In genomic region chr19:29617336-29618266, GRCh38 we compare ENCODE assay signal across 30 cellular contexts. TPM values are rescaled to one million over a fixed set of nuclear protein-coding genes. Genes with fewer than 3 reads are reported as not detected.
DNase-seq lines count a peak whose midpoint lies in the region; ATAC-seq and TF ChIP-seq lines count a peak whose summit lies in the region.
"Had no signal": no experiment of that assay in that cellular context is flagged by ENCODE, and none has a peak within 500 bp of the region (broad histone marks: within the 10 kb centered on the region; RNA-seq: fewer than 3 reads in every experiment).

No MANE protein-coding gene starts in this region.

- peaks cover 27% of the 10 kb centered on the region for H3K36me3 Mint-ChIP-seq in activated T-helper 1 cell treated with anti-CD3 and anti-CD28 coated beads, Interleukin-12 subunit alpha, Interleukin-12 subunit beta, Interleukin-2, Interleukin-4 antibody, amounts not matched to agents 30 ng/mL and 10 ng/mL and 1 ng/mL, durations not matched to agents 14 hours and 24 hours and 36 hours (ENCODE audit: low read depth)
- peaks cover 19% of the 10 kb centered on the region for H3K36me3 Mint-ChIP-seq in memory B cell
- H3K36me3 Mint-ChIP-seq in naive thymus-derived CD4-positive, alpha-beta T cell: peaks cover 9 to 32% (median 15%) of the 10 kb centered on the region in 5 donors

- H3K9ac ChIP-seq in SK-N-SH: no peak overlapping the region
- no peak overlapping the region for H3K9ac ChIP-seq in BLaER1 treated with 17β-estradiol and CSF1 and Interleukin-3, amounts not matched to agents 10 nM and 100 nM

- peaks cover 1 to 32% of the 10 kb centered on the region in 2 experiments for H3K36me3 ChIP-seq in SK-N-SH (replicated peaks in 1 of 2; ENCODE audit: control insufficient read depth in 1 of 2, insufficient read depth in 2 of 2, low read length in 1 of 2)
- peaks cover 31 to 45% (median 43%) of the 10 kb centered on the region in 11 experiments for H3K36me3 ChIP-seq in BLaER1 treated with 17β-estradiol and CSF1 and Interleukin-3, amounts not matched to agents 10 nM and 100 nM
- peaks cover 0 to 46% (median 11%) of the 10 kb centered on the region in 3 experiments for H3K36me3 ChIP-seq in naive thymus-derived CD4-positive, alpha-beta T cell (ENCODE audit: control insufficient read depth in 2 of 3, insufficient read depth in 3 of 3, low read length in 3 of 3)
- H3K36me3 ChIP-seq: ovary, uterus had no signal

- H3K4me3 ChIP-seq in SK-N-SH (ENCODE audit: low read depth in 2 of 2, low read length in 1 of 2): no peak overlapping the region
- no peak overlapping the region for H3K4me3 ChIP-seq in BLaER1 treated with 17β-estradiol and CSF1 and Interleukin-3, amounts not matched to agents 10 nM and 100 nM
- no peak overlapping the region for H3K4me3 ChIP-seq in naive thymus-derived CD4-positive, alpha-beta T cell (ENCODE audit: low read length)
- H3K4me3 ChIP-seq: dorsolateral prefrontal cortex, esophagus squamous epithelium, ovary, skin epidermis, testis, uterus had no signal

- TF ChIP-seq RAD21 in SK-N-SH (IDR thresholded peaks at IDR 0.05; ENCODE audit: low read length): no peak

- H3K27me3 ChIP-seq in SK-N-SH (ENCODE audit: insufficient read depth): no peaks in the 10 kb centered on the region; the same call in 1 of the 2 replicates
- H3K27me3 ChIP-seq in BLaER1 treated with 17β-estradiol and CSF1 and Interleukin-3, amounts not matched to agents 10 nM and 100 nM: no peaks in the 10 kb centered on the region
- H3K27me3 ChIP-seq in naive thymus-derived CD4-positive, alpha-beta T cell (ENCODE audit: control insufficient read depth in 2 of 2, insufficient read depth in 2 of 2, low read length in 2 of 2): no peaks in the 10 kb centered on the region
- H3K27me3 ChIP-seq: brain microvascular endothelial cell, dorsolateral prefrontal cortex, foreskin keratinocyte, ovary, testis, uterus had no signal

- H3F3A ChIP-seq in SK-N-SH (replicated peaks; ENCODE audit: insufficient read depth): no peaks in the 10 kb centered on the region

- no peaks in the 10 kb centered on the region for H3K4me1 ChIP-seq in SK-N-SH (ENCODE audit: control insufficient read depth in 1 of 2, insufficient read depth in 2 of 2, low read depth in 1 of 2, low read length in 1 of 2)
- H3K4me1 ChIP-seq in BLaER1 treated with 17β-estradiol and CSF1 and Interleukin-3, amounts not matched to agents 10 nM and 100 nM: peaks cover 43 to 85% (median 72%) of the 10 kb centered on the region in 10 experiments
- peaks cover 24% of the 10 kb centered on the region in 2 donors for H3K4me1 ChIP-seq in naive thymus-derived CD4-positive, alpha-beta T cell (ENCODE audit: control insufficient read depth in 2 of 2, insufficient read depth in 2 of 2, low read length in 2 of 2)
- H3K4me1 ChIP-seq: esophagus squamous epithelium, foreskin keratinocyte, testis, uterus had no signal

- H3K27ac Mint-ChIP-seq in activated T-helper 1 cell treated with anti-CD3 and anti-CD28 coated beads, Interleukin-12 subunit alpha, Interleukin-12 subunit beta, Interleukin-2, Interleukin-4 antibody, amounts not matched to agents 30 ng/mL and 10 ng/mL and 1 ng/mL, durations not matched to agents 14 hours and 24 hours and 36 hours: peak overlapping the region; percentile 22
- H3K27ac Mint-ChIP-seq in memory B cell: peak overlapping the region; percentile 71
- H3K27ac Mint-ChIP-seq in naive thymus-derived CD4-positive, alpha-beta T cell: peak overlapping the region in 2 of 9 donors; percentile 21 to 82
- H3K27ac Mint-ChIP-seq: activated CD4-positive, alpha-beta memory T cell treated with anti-CD3 and anti-CD28 coated beads, Interleukin-2, amount 10 ng/mL, durations not matched to agents 7 days and 5 days; CD4-positive, CD25-positive, alpha-beta regulatory T cell had no signal

- H3K4me1 Mint-ChIP-seq in activated T-helper 1 cell treated with anti-CD3 and anti-CD28 coated beads, Interleukin-12 subunit alpha, Interleukin-12 subunit beta, Interleukin-2, Interleukin-4 antibody, amounts not matched to agents 30 ng/mL and 10 ng/mL and 1 ng/mL, durations not matched to agents 14 hours and 24 hours and 36 hours (ENCODE audit: low read depth): peaks cover 26% of the 10 kb centered on the region
- peaks cover 17% of the 10 kb centered on the region for H3K4me1 Mint-ChIP-seq in memory B cell
- peaks cover 23 to 37% (median 31%) of the 10 kb centered on the region in 7 donors for H3K4me1 Mint-ChIP-seq in naive thymus-derived CD4-positive, alpha-beta T cell

- no peak overlapping the region for H3K4me2 ChIP-seq in SK-N-SH
- peak overlapping the region in 7 of 11 experiments; percentile 2 to 30 (median 18); a peak in 3 of 22 replicates for H3K4me2 ChIP-seq in BLaER1 treated with 17β-estradiol and CSF1 and Interleukin-3, amounts not matched to agents 10 nM and 100 nM

- no peak overlapping the region for H2AFZ ChIP-seq in SK-N-SH (ENCODE audit: low read depth)

- H3K9me3 ChIP-seq in SK-N-SH: no peaks in the 10 kb centered on the region
- H3K9me3 ChIP-seq in BLaER1 treated with 17β-estradiol and CSF1 and Interleukin-3, amounts not matched to agents 10 nM and 100 nM (replicated peaks in 1 of 11): no peaks in the 10 kb centered on the region
- H3K9me3 ChIP-seq in naive thymus-derived CD4-positive, alpha-beta T cell (ENCODE audit: control insufficient read depth in 2 of 3, low read length in 3 of 3): no peaks in the 10 kb centered on the region
- H3K9me3 ChIP-seq: esophagus squamous epithelium, ovary, testis, uterus had no signal

- WGBS in SK-N-SH (ENCODE audit: low lambda C conversion rate): 53% methylated on average over 15 of the region's 16 CpGs

- H4K20me1 ChIP-seq in SK-N-SH (ENCODE audit: insufficient read depth): no peaks in the 10 kb centered on the region
- peaks cover 0 to 19% (median 0%) of the 10 kb centered on the region in 11 experiments; a peak in 3 of 22 replicates for H4K20me1 ChIP-seq in BLaER1 treated with 17β-estradiol and CSF1 and Interleukin-3, amounts not matched to agents 10 nM and 100 nM

- no peak for TF ChIP-seq EP300 in SK-N-SH (IDR thresholded peaks at IDR 0.05; ENCODE audit: borderline replicate concordance in 1 of 2, low read depth in 1 of 2, low read length in 1 of 2)

- intact Hi-C loops in activated T-helper 1 cell treated with anti-CD3 and anti-CD28 coated beads, Interleukin-12 subunit alpha, Interleukin-12 subunit beta, Interleukin-2, Interleukin-4 antibody, amounts not matched to agents 30 ng/mL and 10 ng/mL and 1 ng/mL, durations not matched to agents 14 hours and 24 hours and 36 hours (cut with micrococcal nuclease): no loop called here
- intact Hi-C loops in Right ventricle myocardium superior (cut with DNase I): no loop called here
- intact Hi-C loops in naive thymus-derived CD4-positive, alpha-beta T cell (cut with micrococcal nuclease): no loop called here

- CTCF ChIA-PET in SK-N-SH (lab: Yijun Ruan, JAX): interaction anchor here (1.0 to 2.5 kb wide), 2 partner anchors 77 to 99 kb away, joined by 6 to 9 read pairs; no protein-coding TSS in a partner anchor
- CTCF ChIA-PET in naive thymus-derived CD4-positive, alpha-beta T cell (lab: Charles Lee): interaction anchor here (0.7 to 2.2 kb wide), 4 partner anchors 44 to 103 kb away, joined by 3 to 8 read pairs (median 4); no protein-coding TSS in a partner anchor

- DNase-seq in SK-N-SH (no peak), memory B cell (ENCODE audit: low spot score in 2 of 2) (no peak), Right ventricle myocardium superior (no peak), NOMO-1 treated with DMSO at 0.1 percent for 48 hours (lab: John Stamatoyannopoulos, UW; ENCODE audit: unreplicated experiment) (no peak)
- DNase-seq in activated T-helper 1 cell treated with anti-CD3 and anti-CD28 coated beads, Interleukin-12 subunit alpha, Interleukin-12 subunit beta, Interleukin-2, Interleukin-4 antibody, amounts not matched to agents 30 ng/mL and 10 ng/mL and 1 ng/mL, durations not matched to agents 14 hours and 24 hours and 36 hours (ENCODE audit: low spot score): no peak
- no peak for DNase-seq in naive thymus-derived CD4-positive, alpha-beta T cell
- DNase-seq: 8988T; activated CD4-positive, alpha-beta memory T cell treated with anti-CD3 and anti-CD28 coated beads, Interleukin-2, amount 10 ng/mL, durations not matched to agents 7 days and 5 days; amygdala; brain microvascular endothelial cell; CD4-positive, CD25-positive, alpha-beta regulatory T cell; esophagus squamous epithelium; foreskin keratinocyte; GOT3; head of caudate nucleus; midbrain; NCI-H1092 treated with DMSO at 0.1 percent for 48 hours; NCI-H187; NCI-H2171 treated with DMSO at 0.1 percent for 48 hours; NCI-H510A treated with DMSO at 0.1 percent for 48 hours; ovary; retina; stimulated activated naive CD4-positive, alpha-beta T cell treated with Interleukin-2 at 50 U/mL for 16 hours; testis; uterus had no signal

- POLR2A ChIA-PET in SK-N-SH (lab: Yijun Ruan, JAX): no interaction called here
- POLR2A ChIA-PET in naive thymus-derived CD4-positive, alpha-beta T cell (lab: Charles Lee): interaction anchor here (1.0 to 2.3 kb wide), 3 partner anchors 11 to 94 kb away, joined by 3 to 10 read pairs (median 8); partner anchors contain the start of genes PLEKHF1 and POP4

- TF ChIP-seq CTCF in SK-N-SH (IDR thresholded peaks at IDR 0.05): no peak

- H3K27ac ChIP-seq in SK-N-SH (ENCODE audit: low read depth in 2 of 2, low read length in 1 of 2): no peak overlapping the region
- H3K27ac ChIP-seq in BLaER1 treated with 17β-estradiol and CSF1 and Interleukin-3, amounts not matched to agents 10 nM and 100 nM: no peak overlapping the region
- H3K27ac ChIP-seq in naive thymus-derived CD4-positive, alpha-beta T cell (ENCODE audit: low read depth, low read length): no peak overlapping the region
- H3K27ac ChIP-seq: brain microvascular endothelial cell, esophagus squamous epithelium, foreskin keratinocyte, ovary, skin epidermis, testis, uterus had no signal

- H3K9me3 Mint-ChIP-seq in activated T-helper 1 cell treated with anti-CD3 and anti-CD28 coated beads, Interleukin-12 subunit alpha, Interleukin-12 subunit beta, Interleukin-2, Interleukin-4 antibody, amounts not matched to agents 30 ng/mL and 10 ng/mL and 1 ng/mL, durations not matched to agents 14 hours and 24 hours and 36 hours: no peaks in the 10 kb centered on the region
- H3K9me3 Mint-ChIP-seq in memory B cell: no peaks in the 10 kb centered on the region
- H3K9me3 Mint-ChIP-seq in naive thymus-derived CD4-positive, alpha-beta T cell: no peaks in the 10 kb centered on the region
- H3K9me3 Mint-ChIP-seq: activated CD4-positive, alpha-beta memory T cell treated with anti-CD3 and anti-CD28 coated beads, Interleukin-2, amount 10 ng/mL, durations not matched to agents 7 days and 5 days; CD4-positive, CD25-positive, alpha-beta regulatory T cell; natural killer cell treated with Interleukin-12 subunit alpha and Interleukin-12 subunit beta and Interleukin-15 and Interleukin-18, amount 100 ng/mL, for 72 hours had no signal

- no peaks in the 10 kb centered on the region for H3K79me2 ChIP-seq in SK-N-SH (ENCODE audit: insufficient read depth)

- ATAC-seq in SK-N-SH treated with all-trans-retinoic acid at 6 μM for 48 hours: peak; percentile 34
- no peak for ATAC-seq in memory B cell (ENCODE audit: low read depth)
- no peak for ATAC-seq in Right ventricle myocardium superior (ENCODE audit: poor library complexity)
- ATAC-seq in naive thymus-derived CD4-positive, alpha-beta T cell: no peak
- ATAC-seq: foreskin keratinocyte; natural killer cell treated with Interleukin-12 subunit alpha and Interleukin-12 subunit beta and Interleukin-15 and Interleukin-18, amount 100 ng/mL, for 72 hours had no signal

- no peaks in the 10 kb centered on the region for H3K9me2 ChIP-seq in SK-N-SH

- no peak overlapping the region for H3K4me3 Mint-ChIP-seq in activated T-helper 1 cell treated with anti-CD3 and anti-CD28 coated beads, Interleukin-12 subunit alpha, Interleukin-12 subunit beta, Interleukin-2, Interleukin-4 antibody, amounts not matched to agents 30 ng/mL and 10 ng/mL and 1 ng/mL, durations not matched to agents 14 hours and 24 hours and 36 hours
- no peak overlapping the region for H3K4me3 Mint-ChIP-seq in memory B cell
- H3K4me3 Mint-ChIP-seq in naive thymus-derived CD4-positive, alpha-beta T cell: no peak overlapping the region
- H3K4me3 Mint-ChIP-seq: activated CD4-positive, alpha-beta memory T cell treated with anti-CD3 and anti-CD28 coated beads, Interleukin-2, amount 10 ng/mL, durations not matched to agents 7 days and 5 days; natural killer cell treated with Interleukin-12 subunit alpha and Interleukin-12 subunit beta and Interleukin-15 and Interleukin-18, amount 100 ng/mL, for 72 hours had no signal

- peaks cover under 1% of the 10 kb centered on the region for H3K27me3 Mint-ChIP-seq in activated T-helper 1 cell treated with anti-CD3 and anti-CD28 coated beads, Interleukin-12 subunit alpha, Interleukin-12 subunit beta, Interleukin-2, Interleukin-4 antibody, amounts not matched to agents 30 ng/mL and 10 ng/mL and 1 ng/mL, durations not matched to agents 14 hours and 24 hours and 36 hours (ENCODE audit: insufficient read depth)
- H3K27me3 Mint-ChIP-seq in memory B cell: peaks cover 7% of the 10 kb centered on the region
- peaks cover 0 to 3% (median 0%) of the 10 kb centered on the region in 5 donors for H3K27me3 Mint-ChIP-seq in naive thymus-derived CD4-positive, alpha-beta T cell
- H3K27me3 Mint-ChIP-seq: activated CD4-positive, alpha-beta memory T cell treated with anti-CD3 and anti-CD28 coated beads, Interleukin-2, amount 10 ng/mL, durations not matched to agents 7 days and 5 days; CD4-positive, CD25-positive, alpha-beta regulatory T cell had no signal

RNA-seq across cellular contexts. Expression of gene POP4, which starts 11.5 kb away (rescaled TPM):
- polyA plus RNA-seq in SK-N-SH (2012; rRNA removed): 67.7 and 75.4 TPM in 2 replicates
- 64.9 and 76.8 TPM in 2 replicates for polyA plus RNA-seq in SK-N-SH (2012; cell fraction: cytosol; rRNA removed)
- polyA plus RNA-seq in SK-N-SH (2012; cell fraction: nucleus; rRNA removed): 80.4 and 105 TPM in 2 replicates
- total RNA-seq in activated T-helper 1 cell treated with anti-CD3 and anti-CD28 coated beads, Interleukin-12 subunit alpha, Interleukin-12 subunit beta, Interleukin-2, Interleukin-4 antibody, amounts not matched to agents 30 ng/mL and 10 ng/mL and 1 ng/mL, durations not matched to agents 14 hours and 24 hours and 36 hours: 115 and 119 TPM in 2 replicates
- total RNA-seq in Right ventricle myocardium superior: 46.9 TPM
- total RNA-seq in naive thymus-derived CD4-positive, alpha-beta T cell: 10 to 100 TPM; 45.3 to 99.1 (median 53.4) TPM
- polyA plus RNA-seq in naive thymus-derived CD4-positive, alpha-beta T cell: 100 to 1,000 TPM; 137 to 156 TPM

RNA-seq across cellular contexts. Expression of gene PLEKHF1, which starts 47.7 kb away (rescaled TPM):
- 3.9 TPM in 2 replicates for polyA plus RNA-seq in SK-N-SH (2012; rRNA removed)
- polyA plus RNA-seq in SK-N-SH (2012; cell fraction: cytosol; rRNA removed): 1.4 and 2.3 TPM in 2 replicates
- 6.4 and 8.0 TPM in 2 replicates for polyA plus RNA-seq in SK-N-SH (2012; cell fraction: nucleus; rRNA removed)
- 30.9 and 35.0 TPM in 2 replicates for total RNA-seq in activated T-helper 1 cell treated with anti-CD3 and anti-CD28 coated beads, Interleukin-12 subunit alpha, Interleukin-12 subunit beta, Interleukin-2, Interleukin-4 antibody, amounts not matched to agents 30 ng/mL and 10 ng/mL and 1 ng/mL, durations not matched to agents 14 hours and 24 hours and 36 hours
- 39.9 TPM for total RNA-seq in Right ventricle myocardium superior
- 10 to 100 TPM; 11.1 to 47.2 (median 17.5) TPM for total RNA-seq in naive thymus-derived CD4-positive, alpha-beta T cell
- polyA plus RNA-seq in naive thymus-derived CD4-positive, alpha-beta T cell: 10 to 100 TPM; 11.5 to 37.6 TPM
